In the genomic region with DNA sequence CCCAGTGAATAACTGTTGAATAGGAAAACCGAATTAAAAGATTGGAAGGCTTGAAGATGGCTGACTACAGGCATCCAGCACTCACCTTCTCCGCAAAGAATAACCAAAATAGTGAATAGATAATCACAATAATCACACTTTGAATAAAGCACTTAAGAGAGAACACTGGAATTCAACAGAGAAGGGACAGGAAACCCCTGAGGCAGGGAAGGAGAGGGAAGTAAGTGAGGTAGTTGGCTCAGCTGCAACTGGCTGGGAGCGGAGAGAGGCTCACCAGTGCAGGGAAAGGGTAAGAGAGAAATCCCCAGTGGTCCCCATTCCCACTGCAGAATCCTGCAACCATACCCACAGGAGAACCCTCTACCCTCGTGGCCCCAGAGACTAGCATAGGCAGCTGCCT, we compare ENCODE assay signal across 20 cellular contexts.
DNase-seq lines count a peak whose midpoint lies in the region; ATAC-seq, FAIRE-seq and TF ChIP-seq lines count a peak whose summit lies in the region.
"Had no signal": no experiment of that assay in that cellular context is flagged by ENCODE, and none has a peak within 500 bp of the region (broad histone marks: within the 10 kb centered on the region; RNA-seq: fewer than 3 reads in every experiment).

No MANE protein-coding gene starts in this region.

- H3K36me3 ChIP-seq in mammary epithelial cell (ENCODE audit: insufficient read depth, low read length) (no peaks in the 10 kb centered on the region), breast epithelium (no peaks in the 10 kb centered on the region), SK-N-MC (ENCODE audit: insufficient read depth, low read length) (no peaks in the 10 kb centered on the region), keratinocyte (ENCODE audit: control insufficient read depth in 2 of 2, extremely low read depth in 1 of 2, insufficient read depth in 2 of 2, low read length in 2 of 2) (no peaks in the 10 kb centered on the region)
- H3K36me3 ChIP-seq: BLaER1 treated with 17β-estradiol and CSF1 and Interleukin-3, amounts not matched to agents 10 nM and 100 nM; HAP-1 had no signal

- BruUV-seq in mammary epithelial cell (replicated peaks; lab: Mats Ljungman, UMichigan), result no TSS peak

- FAIRE-seq in keratinocyte (lab: Jason Lieb, UNC), result peak; percentile 48
- FAIRE-seq: G401.6, GM12891, GM19239, H1 had no signal

- H3K9ac ChIP-seq in mammary epithelial cell (ENCODE audit: insufficient read depth, low read length) (no peak overlapping the region), SK-N-MC (ENCODE audit: insufficient read length) (no peak overlapping the region), keratinocyte (ENCODE audit: control insufficient read depth, extremely low read depth, insufficient read depth, low read length) (no peak overlapping the region)
- H3K9ac ChIP-seq: BLaER1 treated with 17β-estradiol and CSF1 and Interleukin-3, amounts not matched to agents 10 nM and 100 nM had no signal

- H4K20me1 ChIP-seq in mammary epithelial cell (ENCODE audit: insufficient read depth, low read length), result no peaks in the 10 kb centered on the region
- H4K20me1 ChIP-seq in keratinocyte (ENCODE audit: control insufficient read depth, extremely low read depth, insufficient read depth, low read length), result no peaks in the 10 kb centered on the region
- H4K20me1 ChIP-seq: BLaER1 treated with 17β-estradiol and CSF1 and Interleukin-3, amounts not matched to agents 10 nM and 100 nM had no signal

- TF ChIP-seq CTCF in mammary epithelial cell (conservative IDR thresholded peaks at IDR 0.05 in 1 of 2, IDR thresholded peaks at IDR 0.05 in 1 of 2; ENCODE audit: extremely low read depth in 1 of 2, insufficient read depth in 1 of 2, low read depth in 1 of 2, low read length in 2 of 2), result no peak
- TF ChIP-seq CTCF in breast epithelium (IDR thresholded peaks at IDR 0.05), result no peak
- TF ChIP-seq CTCF in keratinocyte (optimal IDR thresholded peaks at IDR 0.05 in 1 of 3, IDR thresholded peaks at IDR 0.05 in 1 of 3, conservative IDR thresholded peaks at IDR 0.05 in 1 of 3; ENCODE audit: extremely low read depth in 1 of 3, insufficient read depth in 2 of 3, low read length in 3 of 3), result no peak

- 15% methylated on average over 3 of the region's 4 CpGs for WGBS in mammary epithelial cell (ENCODE audit: low coverage, missing lambda C conversion rate)

- H2AFZ ChIP-seq in mammary epithelial cell (ENCODE audit: low read depth, low read length) (peak overlapping the region; percentile 14), keratinocyte (ENCODE audit: control insufficient read depth, low read length) (peak overlapping the region; percentile 31)

- H3K4me2 ChIP-seq in mammary epithelial cell (ENCODE audit: insufficient read depth, low read depth, low read length) (no peak overlapping the region), keratinocyte (ENCODE audit: control insufficient read depth, extremely low read depth, insufficient read depth, low read depth, low read length) (peak overlapping the region; percentile 4)
- H3K4me2 ChIP-seq: BLaER1 treated with 17β-estradiol and CSF1 and Interleukin-3, amounts not matched to agents 10 nM and 100 nM had no signal

- H3K9me3 ChIP-seq in mammary epithelial cell (replicated peaks; ENCODE audit: insufficient read depth, low read length), result no peaks in the 10 kb centered on the region
- no peaks in the 10 kb centered on the region for H3K9me3 ChIP-seq in breast epithelium
- no peaks in the 10 kb centered on the region for H3K9me3 ChIP-seq in SK-N-MC (ENCODE audit: low read depth, low read length)
- no peaks in the 10 kb centered on the region for H3K9me3 ChIP-seq in keratinocyte (ENCODE audit: control insufficient read depth, low read depth, low read length)
- H3K9me3 ChIP-seq: HAP-1 had no signal

- H3K4me3 ChIP-seq in mammary epithelial cell (replicated peaks in 1 of 3; ENCODE audit: insufficient read depth in 1 of 3, low read depth in 2 of 3, low read length in 3 of 3) (no peak overlapping the region), breast epithelium (no peak overlapping the region), SK-N-MC (peak overlapping the region; percentile 24), keratinocyte (ENCODE audit: control insufficient read depth in 2 of 3, extremely low read depth in 1 of 3, insufficient read depth in 2 of 3, low read depth in 1 of 3, low read length in 3 of 3) (no peak overlapping the region)
- H3K4me3 ChIP-seq: BLaER1 treated with 17β-estradiol and CSF1 and Interleukin-3, amounts not matched to agents 10 nM and 100 nM; HAP-1 had no signal

- no peaks in the 10 kb centered on the region for H3K27me3 ChIP-seq in mammary epithelial cell (ENCODE audit: insufficient read depth, low read length)
- H3K27me3 ChIP-seq in breast epithelium, result no peaks in the 10 kb centered on the region
- H3K27me3 ChIP-seq in keratinocyte (ENCODE audit: control insufficient read depth, extremely low read depth, insufficient read depth, low read length), result no peaks in the 10 kb centered on the region
- H3K27me3 ChIP-seq: BLaER1 treated with 17β-estradiol and CSF1 and Interleukin-3, amounts not matched to agents 10 nM and 100 nM had no signal

- no peak for TF ChIP-seq POLR2A in breast epithelium (IDR thresholded peaks at IDR 0.05)

- ATAC-seq in GM18511 (IDR thresholded peaks at IDR 0.05; ENCODE audit: unreplicated experiment) (no peak), GM19035 (IDR thresholded peaks at IDR 0.05; ENCODE audit: unreplicated experiment) (no peak)

- dilution Hi-C loops in mammary epithelial cell (cut with HindIII; ENCODE audit: low sequenced_read_pairs), result no loop called here
- dilution Hi-C loops in keratinocyte (cut with MboI; ENCODE audit: extremely low pct_ligation_motif_present, low sequenced_read_pairs), result no loop called here

- in situ Hi-C loops in mammary epithelial cell (cut with MboI; ENCODE audit: low sequenced_read_pairs in 2 of 2), result no loop called here

- H3K4me1 ChIP-seq in mammary epithelial cell (ENCODE audit: insufficient read depth, low read length) (peaks cover 34% of the 10 kb centered on the region), breast epithelium (no peaks in the 10 kb centered on the region), keratinocyte (ENCODE audit: control insufficient read depth, extremely low read depth, insufficient read depth, low read length) (peaks cover 60% of the 10 kb centered on the region)
- H3K4me1 ChIP-seq: BLaER1 treated with 17β-estradiol and CSF1 and Interleukin-3, amounts not matched to agents 10 nM and 100 nM; HAP-1 had no signal

- CTCF ChIA-PET in mammary epithelial cell (lab: Charles Lee; ENCODE audit: low non-redundant PET), result no interaction called here

- DNase-seq in mammary epithelial cell (no peak), breast epithelium (ENCODE audit: low spot score in 2 of 2) (no peak), SK-N-MC (ENCODE audit: low read depth, low spot score) (peak; percentile 60), keratinocyte (ENCODE audit: low read depth, low spot score) (no peak), SIG-M5 treated with dmso at 0.1 percent for 504 hours (lab: John Stamatoyannopoulos, UW; ENCODE audit: unreplicated experiment) (no peak), head of caudate nucleus (no peak)
- DNase-seq: ACHN; CD4-positive, CD25-positive, alpha-beta regulatory T cell; DMS 273 treated with DMSO at 0.1 percent for 48 hours; DMS79; EL had no signal

- no peaks in the 10 kb centered on the region for H3K9me1 ChIP-seq in keratinocyte (ENCODE audit: control insufficient read depth, extremely low read depth, insufficient read depth, low read length)

- H3K27ac ChIP-seq in mammary epithelial cell (ENCODE audit: insufficient read depth, low read depth, low read length) (no peak overlapping the region), breast epithelium (no peak overlapping the region), SK-N-MC (no peak overlapping the region), keratinocyte (ENCODE audit: control insufficient read depth, insufficient read depth, low read length) (no peak overlapping the region)
- H3K27ac ChIP-seq: 22Rv1; BLaER1 treated with 17β-estradiol and CSF1 and Interleukin-3, amounts not matched to agents 10 nM and 100 nM had no signal

- no peaks in the 10 kb centered on the region for H3K79me2 ChIP-seq in mammary epithelial cell (ENCODE audit: insufficient read depth, low read length)
- no peaks in the 10 kb centered on the region for H3K79me2 ChIP-seq in keratinocyte (ENCODE audit: control insufficient read depth, insufficient read depth, low read length)

- intact Hi-C loops in mammary epithelial cell (cut with micrococcal nuclease), result no loop called here
- intact Hi-C loops in breast epithelium (cut with DNase I; ENCODE audit: low total_unique reads), result no loop called here
- intact Hi-C loops in head of caudate nucleus (cut with DNase I), result no loop called here
